In the genomic region with DNA sequence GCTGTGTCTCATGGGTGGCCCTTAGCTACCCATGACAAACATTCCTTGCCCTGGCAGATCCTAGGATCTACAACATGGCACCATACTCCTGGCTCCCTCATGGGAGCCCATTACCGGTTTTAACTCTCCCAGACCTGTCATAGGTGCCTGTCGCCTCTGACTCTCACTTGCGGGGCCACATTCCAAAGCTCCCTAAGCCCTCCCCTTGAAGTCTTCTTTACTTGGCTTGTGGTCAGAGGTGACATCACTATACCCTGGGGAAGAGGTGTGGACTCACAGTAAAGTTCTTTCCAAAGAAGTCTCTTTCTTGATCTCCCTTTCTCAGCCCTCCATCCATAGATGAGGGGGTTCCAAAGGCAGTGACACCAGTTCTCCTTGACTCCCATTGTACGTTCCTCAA, we compare ENCODE assay signal across 14 cellular contexts. TPM values are rescaled to one million over a fixed set of nuclear protein-coding genes. Genes with fewer than 3 reads are reported as not detected.
A peak's percentile ranks its signal among the peaks of the same experiment; 100 is the strongest.
DNase-seq lines count a peak whose midpoint lies in the region; ATAC-seq, FAIRE-seq and TF ChIP-seq lines count a peak whose summit lies in the region.
"Had no signal": no experiment of that assay in that cellular context is flagged by ENCODE, and none has a peak within 500 bp of the region (broad histone marks: within the 10 kb centered on the region; RNA-seq: fewer than 3 reads in every experiment).

No MANE protein-coding gene starts in this region.

- no peak overlapping the region; a peak in 1 of 4 replicates for H3K9ac ChIP-seq in K562 (ENCODE audit: insufficient read depth in 1 of 2, low read depth in 2 of 2, low read length in 2 of 2)
- peak overlapping the region; percentile 10 for H3K9ac ChIP-seq in keratinocyte (ENCODE audit: control insufficient read depth, extremely low read depth, insufficient read depth, low read length)

- no peak for TF ChIP-seq CTCF in Calu3 (IDR thresholded peaks at IDR 0.05; ENCODE audit: unreplicated experiment)
- TF ChIP-seq CTCF in K562 (IDR thresholded peaks at IDR 0.05 in 2 of 3, conservative IDR thresholded peaks at IDR 0.05 in 1 of 3; ENCODE audit: insufficient read depth in 2 of 3, low read depth in 1 of 3, low read length in 3 of 3), result no peak
- no peak for TF ChIP-seq CTCF in keratinocyte (optimal IDR thresholded peaks at IDR 0.05 in 1 of 3, IDR thresholded peaks at IDR 0.05 in 1 of 3, conservative IDR thresholded peaks at IDR 0.05 in 1 of 3; ENCODE audit: extremely low read depth in 1 of 3, insufficient read depth in 2 of 3, low read length in 3 of 3)

- H3K4me1 ChIP-seq in K562 (replicated peaks in 1 of 2; ENCODE audit: control insufficient read depth in 2 of 2, insufficient read depth in 2 of 2, low read length in 2 of 2), result peaks cover 27 to 30% of the 10 kb centered on the region in 2 experiments
- H3K4me1 ChIP-seq in keratinocyte (ENCODE audit: control insufficient read depth, extremely low read depth, insufficient read depth, low read length), result peaks cover 48% of the 10 kb centered on the region
- H3K4me1 ChIP-seq: colonic mucosa had no signal

- in situ Hi-C loops in K562 (cut with MboI), result no loop called here

- H3K4me3 Mint-ChIP-seq in Calu3 (ENCODE audit: low read depth, unreplicated experiment), result peak overlapping the region; percentile 2
- no peak overlapping the region for H3K4me3 Mint-ChIP-seq in activated CD4-positive, alpha-beta T cell treated with anti-CD3 and anti-CD28 coated beads, Interleukin-2, amount 10 ng/mL, durations not matched to agents 24 days and 14 days

- POLR2A ChIA-PET in K562 (lab: Yijun Ruan, JAX), result interaction anchor here (0.7 to 0.9 kb wide), 2 partner anchors 11 to 12 kb away, joined by 4 read pairs; no protein-coding TSS in a partner anchor

- no peak overlapping the region for H3K27ac ChIP-seq in K562 (ENCODE audit: extremely low read depth, low read depth, low read length)
- H3K27ac ChIP-seq in keratinocyte (ENCODE audit: control insufficient read depth, insufficient read depth, low read length), result peak overlapping the region; percentile 55
- H3K27ac ChIP-seq: colonic mucosa had no signal

- no peak for TF ChIP-seq POLR2A in K562 (conservative IDR thresholded peaks at IDR 0.05)

- no peaks in the 10 kb centered on the region for H3K79me2 ChIP-seq in K562 (ENCODE audit: control insufficient read depth, insufficient read depth, low read length)
- H3K79me2 ChIP-seq in keratinocyte (ENCODE audit: control insufficient read depth, insufficient read depth, low read length), result peaks cover 24% of the 10 kb centered on the region

- no peaks in the 10 kb centered on the region for H3K36me3 Mint-ChIP-seq in Calu3 (ENCODE audit: insufficient read depth, unreplicated experiment)
- H3K36me3 Mint-ChIP-seq in activated CD4-positive, alpha-beta T cell treated with anti-CD3 and anti-CD28 coated beads, Interleukin-2, amount 10 ng/mL, durations not matched to agents 24 days and 14 days (ENCODE audit: low read depth), result no peaks in the 10 kb centered on the region

- ATAC-seq in HG02798 (IDR thresholded peaks at IDR 0.05; ENCODE audit: poor library complexity, unreplicated experiment) (peak; percentile 21), K562 (peak; percentile 23; the same call in 2 of the 3 replicates), HG02588 (IDR thresholded peaks at IDR 0.05; ENCODE audit: unreplicated experiment) (no peak)

- no peaks in the 10 kb centered on the region for H3K9me1 ChIP-seq in K562 (ENCODE audit: control insufficient read depth, insufficient read depth, low read length)
- no peaks in the 10 kb centered on the region for H3K9me1 ChIP-seq in keratinocyte (ENCODE audit: control insufficient read depth, extremely low read depth, insufficient read depth, low read length)

- H4K20me1 ChIP-seq in K562 (replicated peaks; ENCODE audit: control insufficient read depth, insufficient read depth, low read length) (no peaks in the 10 kb centered on the region), keratinocyte (ENCODE audit: control insufficient read depth, extremely low read depth, insufficient read depth, low read length) (no peaks in the 10 kb centered on the region)

- H3K9me3 ChIP-seq in K562 (replicated peaks; ENCODE audit: control insufficient read depth, insufficient read depth, low read depth, low read length) (no peaks in the 10 kb centered on the region), keratinocyte (ENCODE audit: control insufficient read depth, low read depth, low read length) (no peaks in the 10 kb centered on the region)
- H3K9me3 ChIP-seq: colonic mucosa had no signal

- no peak for TF ChIP-seq EP300 in K562 (IDR thresholded peaks at IDR 0.05; ENCODE audit: low read length)

- peak overlapping the region; percentile 19 for H3K27ac Mint-ChIP-seq in Calu3 (ENCODE audit: unreplicated experiment)
- H3K27ac Mint-ChIP-seq in activated CD4-positive, alpha-beta T cell treated with anti-CD3 and anti-CD28 coated beads, Interleukin-2, amount 10 ng/mL, durations not matched to agents 24 days and 14 days, result no peak overlapping the region

- H3K4me2 ChIP-seq in K562 (ENCODE audit: insufficient read depth, low read length), result no peak overlapping the region
- H3K4me2 ChIP-seq in keratinocyte (ENCODE audit: control insufficient read depth, extremely low read depth, insufficient read depth, low read depth, low read length), result peak overlapping the region; percentile 62

- CTCF ChIA-PET in Calu3 (lab: Charles Lee), result interaction anchor here (0.9 to 1.9 kb wide), 2 partner anchors 26 to 48 kb away, joined by 3 to 6 read pairs; no protein-coding TSS in a partner anchor
- CTCF ChIA-PET in K562 (lab: Yijun Ruan, JAX; ENCODE audit: low intra/inter-chr PET ratio), result no interaction called here

- whole genome bisulfite sequencing in K562 (ENCODE audit: insufficient coverage, low coverage, missing lambda C conversion rate), result 37% methylated on average over 4 of the region's 4 CpGs

- no peak overlapping the region for H2AFZ ChIP-seq in K562 (ENCODE audit: low read depth, low read length)
- H2AFZ ChIP-seq in keratinocyte (ENCODE audit: control insufficient read depth, low read length), result peak overlapping the region; percentile 31

- H3K4me3 ChIP-seq in K562 (no peak overlapping the region), keratinocyte (ENCODE audit: control insufficient read depth in 2 of 3, extremely low read depth in 1 of 3, insufficient read depth in 2 of 3, low read depth in 1 of 3, low read length in 3 of 3) (peak overlapping the region in 1 of 3 experiments; percentile 15)
- H3K4me3 ChIP-seq: colonic mucosa had no signal

- DNase-seq in Calu3 (peak; percentile 30), K562 (ENCODE audit: extremely low read depth in 1 of 4, low spot score in 3 of 4) (no peak), keratinocyte (ENCODE audit: low read depth, low spot score) (peak; percentile 81), NCI-H1048 (lab: John Stamatoyannopoulos, UW) (no peak)
- no peak for DNase-seq in activated CD8-positive, alpha-beta memory T cell treated with anti-CD3 and anti-CD28 coated beads, Interleukin-2, amount 50 U/mL, for 4 hours
- DNase-seq in activated CD4-positive, alpha-beta T cell treated with anti-CD3 and anti-CD28 coated beads, Interleukin-2, amount 10 ng/mL, durations not matched to agents 24 days and 14 days, result no peak
- DNase-seq: activated CD4-positive, alpha-beta T cell treated with anti-CD3 and anti-CD28 coated beads for 1 hour; colonic mucosa; MM.1S; NCI-H2029 treated with DMSO at 0.1 percent for 48 hours had no signal

- BruUV-seq in Calu3 (replicated peaks; lab: Mats Ljungman, UMichigan) (no TSS peak), K562 (replicated peaks; lab: Mats Ljungman, UMichigan) (no TSS peak)

- H3K27me3 ChIP-seq in K562 (ENCODE audit: control insufficient read depth in 2 of 2, insufficient read depth in 2 of 2, low read length in 2 of 2), result no peaks in the 10 kb centered on the region
- H3K27me3 ChIP-seq in keratinocyte (ENCODE audit: control insufficient read depth, extremely low read depth, insufficient read depth, low read length), result no peaks in the 10 kb centered on the region
- H3K27me3 ChIP-seq: colonic mucosa had no signal

- no peak for TF ChIP-seq RAD21 in K562 (CRISPR knock-in tag; conservative IDR thresholded peaks at IDR 0.05 in 1 of 2, IDR thresholded peaks at IDR 0.05 in 1 of 2)

- intact Hi-C loops in Calu3 (cut with micrococcal nuclease; ENCODE audit: unreplicated experiment) (no loop called here), K562 (cut with micrococcal nuclease) (no loop called here)
- intact Hi-C loops in activated CD4-positive, alpha-beta T cell treated with anti-CD3 and anti-CD28 coated beads, Interleukin-2, amount 10 ng/mL, durations not matched to agents 24 days and 14 days (cut with micrococcal nuclease), result no loop called here

- H3K36me3 ChIP-seq in K562 (ENCODE audit: control insufficient read depth, insufficient read depth, low read length), result no peaks in the 10 kb centered on the region
- peaks cover 2 to 7% of the 10 kb centered on the region in 2 experiments for H3K36me3 ChIP-seq in keratinocyte (ENCODE audit: control insufficient read depth in 2 of 2, extremely low read depth in 1 of 2, insufficient read depth in 2 of 2, low read length in 2 of 2)
- H3K36me3 ChIP-seq: colonic mucosa had no signal

- peaks cover 28% of the 10 kb centered on the region for H3K4me1 Mint-ChIP-seq in Calu3 (ENCODE audit: low read depth, unreplicated experiment)
- H3K4me1 Mint-ChIP-seq in activated CD4-positive, alpha-beta T cell treated with anti-CD3 and anti-CD28 coated beads, Interleukin-2, amount 10 ng/mL, durations not matched to agents 24 days and 14 days, result no peaks in the 10 kb centered on the region

- H3K27me3 Mint-ChIP-seq in Calu3 (ENCODE audit: unreplicated experiment), result peaks cover 40% of the 10 kb centered on the region
- peaks cover 15% of the 10 kb centered on the region for H3K27me3 Mint-ChIP-seq in activated CD4-positive, alpha-beta T cell treated with anti-CD3 and anti-CD28 coated beads, Interleukin-2, amount 10 ng/mL, durations not matched to agents 24 days and 14 days

- FAIRE-seq in K562 (lab: Jason Lieb, UNC), result no peak
- FAIRE-seq in keratinocyte (lab: Jason Lieb, UNC), result peak; percentile 53

- dilution Hi-C loops in keratinocyte (cut with MboI; ENCODE audit: extremely low pct_ligation_motif_present, low sequenced_read_pairs), result no loop called here

- H3K9me3 Mint-ChIP-seq in Calu3 (ENCODE audit: low read depth, unreplicated experiment), result no peaks in the 10 kb centered on the region
- no peaks in the 10 kb centered on the region for H3K9me3 Mint-ChIP-seq in activated CD4-positive, alpha-beta T cell treated with anti-CD3 and anti-CD28 coated beads, Interleukin-2, amount 10 ng/mL, durations not matched to agents 24 days and 14 days

RNA-seq across cellular contexts. Expression of a gene that starts 5.4 kb away (rescaled TPM):
- not detected in 2 replicates for total RNA-seq in Calu3 (2022)
- total RNA-seq in K562 (2011; cell fraction: chromatin; rRNA removed; ENCODE audit: low replicate concordance), result not detected in 2 replicates
- not detected in 2 replicates for total RNA-seq in K562 (2011; cell fraction: nucleolus; rRNA removed)
- total RNA-seq in K562 (2011; cell fraction: nucleoplasm; rRNA removed), result not detected in 2 replicates
- total RNA-seq in K562 (2014; rRNA removed), result not detected in 2 replicates
- not detected in 2 replicates for total RNA-seq in K562 (2014; rRNA removed; fragmentation: Illumina TruSeq; extraction: Trizol)
- total RNA-seq in K562 (2015; rRNA removed; fragmentation: Illumina TruSeq; extraction: Trizol), result not detected in 2 replicates
- not detected in 2 replicates for total RNA-seq in K562 (2021)
- polyA plus RNA-seq in K562 (2011; rRNA removed), result 0.13 TPM in 1 of 2 replicates, not detected in the other
- not detected in 2 replicates for polyA plus RNA-seq in K562 (2011; cell fraction: cytosol; rRNA removed)
- not detected in 2 replicates for polyA plus RNA-seq in K562 (2011; cell fraction: nucleus; rRNA removed)
- 0.19 TPM in 1 of 2 replicates, not detected in the other for polyA plus RNA-seq in K562 (2012)
- 0.25 TPM in 1 of 2 replicates, not detected in the other for polyA plus RNA-seq in K562 (2014; fragmentation: Illumina TruSeq; extraction: Trizol)
- polyA plus RNA-seq in K562 (2014; fragmentation: Nextera tagmentation; extraction: Ambion mirVana), result under 1 TPM in 1 of 2 experiments, not detected in 1; 0.21 TPM
- not detected in 2 replicates for polyA plus RNA-seq in K562 (2014; rRNA removed)
- not detected in 2 replicates for polyA minus RNA-seq in K562 (2011; rRNA and poly(A)+ RNA removed)
- polyA minus RNA-seq in K562 (2011; cell fraction: cytosol; rRNA and poly(A)+ RNA removed), result not detected in 2 replicates
- not detected in 2 replicates for polyA minus RNA-seq in K562 (2011; cell fraction: nucleus; rRNA and poly(A)+ RNA removed)
- polyA plus RNA-seq in keratinocyte, result 0.31 to 0.57 TPM (median 0.41 TPM) in 3 replicates
- polyA plus RNA-seq in keratinocyte (2011; ENCODE audit: low read depth), result not detected
- polyA plus RNA-seq in keratinocyte (2011; cell fraction: cytosol; rRNA removed), result 0.30 and 0.38 TPM in 2 replicates
- not detected in 2 replicates for polyA plus RNA-seq in keratinocyte (2011; cell fraction: nucleus; rRNA removed)
- polyA plus RNA-seq in keratinocyte (2012; ENCODE audit: low replicate concordance), result 0.42 and 0.47 TPM in 2 replicates
- 0.30 TPM in 1 of 3 replicates, not detected in the others for polyA minus RNA-seq in keratinocyte
- not detected for polyA minus RNA-seq in keratinocyte (2011; cell fraction: cytosol; rRNA and poly(A)+ RNA removed)
- polyA minus RNA-seq in keratinocyte (2011; cell fraction: nucleus; rRNA and poly(A)+ RNA removed), result not detected in 2 replicates
- total RNA-seq in activated CD4-positive, alpha-beta T cell treated with anti-CD3 and anti-CD28 coated beads, Interleukin-2, amount 10 ng/mL, durations not matched to agents 24 days and 14 days, result not detected in 2 replicates
- total RNA-seq: colonic mucosa, pulmonary artery endothelial cell, urinary bladder had no signal
- polyA plus RNA-seq: urinary bladder had no signal

RNA-seq across cellular contexts. Expression of a gene that starts 14.0 kb away (rescaled TPM):
- total RNA-seq in Calu3 (2022) (7.5 and 7.6 TPM in 2 replicates), K562 (2014; rRNA removed) (0.09 and 0.24 TPM in 2 replicates), K562 (2014; rRNA removed; fragmentation: Illumina TruSeq; extraction: Trizol) (0.04 TPM in 1 of 2 replicates, not detected in the other), K562 (2015; rRNA removed; fragmentation: Illumina TruSeq; extraction: Trizol) (0.04 and 0.08 TPM in 2 replicates), K562 (2021) (0.29 and 0.34 TPM in 2 replicates)
- total RNA-seq in K562 (2011; cell fraction: chromatin; rRNA removed; ENCODE audit: low replicate concordance), result 0.28 TPM in 1 of 2 replicates, not detected in the other
- total RNA-seq in K562 (2011; cell fraction: nucleolus; rRNA removed), result 0.13 and 0.17 TPM in 2 replicates
- total RNA-seq in K562 (2011; cell fraction: nucleoplasm; rRNA removed), result 0.15 and 0.29 TPM in 2 replicates
- polyA plus RNA-seq in K562 (2011; rRNA removed) (0.03 and 0.09 TPM in 2 replicates), K562 (2014; fragmentation: Illumina TruSeq; extraction: Trizol) (0.19 and 0.22 TPM in 2 replicates), K562 (2014; fragmentation: Nextera tagmentation; extraction: Ambion mirVana) (under 1 TPM in 1 of 2 experiments, not detected in 1; 0.04 TPM), K562 (2014; rRNA removed) (0.25 and 0.31 TPM in 2 replicates), keratinocyte (4.2 to 6.0 TPM (median 5.8 TPM) in 3 replicates)
- 0.07 and 0.12 TPM in 2 replicates for polyA plus RNA-seq in K562 (2011; cell fraction: cytosol; rRNA removed)
- 0.38 TPM in 2 replicates for polyA plus RNA-seq in K562 (2011; cell fraction: nucleus; rRNA removed)
- 0.18 and 0.26 TPM in 2 replicates for polyA plus RNA-seq in K562 (2012)
- polyA minus RNA-seq in K562 (2011; rRNA and poly(A)+ RNA removed), result 0.07 TPM in 1 of 2 replicates, not detected in the other
- 0.19 TPM in 1 of 2 replicates, not detected in the other for polyA minus RNA-seq in K562 (2011; cell fraction: cytosol; rRNA and poly(A)+ RNA removed)
- polyA minus RNA-seq in K562 (2011; cell fraction: nucleus; rRNA and poly(A)+ RNA removed), result 0.11 and 0.13 TPM in 2 replicates
- polyA plus RNA-seq in keratinocyte (2011; ENCODE audit: low read depth), result 5.5 TPM
- polyA plus RNA-seq in keratinocyte (2011; cell fraction: cytosol; rRNA removed), result 1.5 and 2.8 TPM in 2 replicates
- polyA plus RNA-seq in keratinocyte (2011; cell fraction: nucleus; rRNA removed), result 16.7 and 20.7 TPM in 2 replicates
- polyA plus RNA-seq in keratinocyte (2012; ENCODE audit: low replicate concordance), result 6.9 and 11.6 TPM in 2 replicates
- 5.0 to 11.5 TPM (median 5.9 TPM) in 3 replicates for polyA minus RNA-seq in keratinocyte
- 5.8 TPM for polyA minus RNA-seq in keratinocyte (2011; cell fraction: cytosol; rRNA and poly(A)+ RNA removed)
- polyA minus RNA-seq in keratinocyte (2011; cell fraction: nucleus; rRNA and poly(A)+ RNA removed), result 13.3 and 13.9 TPM in 2 replicates
- total RNA-seq in activated CD4-positive, alpha-beta T cell treated with anti-CD3 and anti-CD28 coated beads, Interleukin-2, amount 10 ng/mL, durations not matched to agents 24 days and 14 days, result not detected in 2 replicates
- total RNA-seq: pulmonary artery endothelial cell had no signal

RNA-seq across cellular contexts. Expression of a gene that starts 34.1 kb away (rescaled TPM):
- total RNA-seq in Calu3 (2022), result 612 and 708 TPM in 2 replicates
- 38.5 and 101 TPM in 2 replicates for total RNA-seq in K562 (2011; cell fraction: chromatin; rRNA removed; ENCODE audit: low replicate concordance)
- 100 and 103 TPM in 2 replicates for total RNA-seq in K562 (2011; cell fraction: nucleolus; rRNA removed)
- total RNA-seq in K562 (2011; cell fraction: nucleoplasm; rRNA removed), result 95.8 and 128 TPM in 2 replicates
- total RNA-seq in K562 (2014; rRNA removed), result 456 and 502 TPM in 2 replicates
- total RNA-seq in K562 (2014; rRNA removed; fragmentation: Illumina TruSeq; extraction: Trizol), result 180 and 192 TPM in 2 replicates
- 247 and 249 TPM in 2 replicates for total RNA-seq in K562 (2015; rRNA removed; fragmentation: Illumina TruSeq; extraction: Trizol)
- total RNA-seq in K562 (2021), result 498 and 506 TPM in 2 replicates
- polyA plus RNA-seq in K562 (2011; rRNA removed), result 414 and 518 TPM in 2 replicates
- polyA plus RNA-seq in K562 (2011; cell fraction: cytosol; rRNA removed), result 883 and 1,031 TPM in 2 replicates
- polyA plus RNA-seq in K562 (2011; cell fraction: nucleus; rRNA removed), result 273 and 355 TPM in 2 replicates
- 571 and 615 TPM in 2 replicates for polyA plus RNA-seq in K562 (2012)
- polyA plus RNA-seq in K562 (2014; fragmentation: Illumina TruSeq; extraction: Trizol), result 565 and 573 TPM in 2 replicates
- 100 to 1,000 TPM; 334 to 683 TPM for polyA plus RNA-seq in K562 (2014; fragmentation: Nextera tagmentation; extraction: Ambion mirVana)
- polyA plus RNA-seq in K562 (2014; rRNA removed), result 455 and 456 TPM in 2 replicates
- 196 and 205 TPM in 2 replicates for polyA minus RNA-seq in K562 (2011; rRNA and poly(A)+ RNA removed)
- polyA minus RNA-seq in K562 (2011; cell fraction: cytosol; rRNA and poly(A)+ RNA removed), result 239 and 243 TPM in 2 replicates
- 47.4 and 74.8 TPM in 2 replicates for polyA minus RNA-seq in K562 (2011; cell fraction: nucleus; rRNA and poly(A)+ RNA removed)
- 678 to 787 TPM (median 709 TPM) in 3 replicates for polyA plus RNA-seq in keratinocyte
- polyA plus RNA-seq in keratinocyte (2011; ENCODE audit: low read depth), result 1,035 TPM
- polyA plus RNA-seq in keratinocyte (2011; cell fraction: cytosol; rRNA removed), result 759 and 902 TPM in 2 replicates
- 491 and 579 TPM in 2 replicates for polyA plus RNA-seq in keratinocyte (2011; cell fraction: nucleus; rRNA removed)
- polyA plus RNA-seq in keratinocyte (2012; ENCODE audit: low replicate concordance), result 585 and 747 TPM in 2 replicates
- 343 to 569 TPM (median 417 TPM) in 3 replicates for polyA minus RNA-seq in keratinocyte
- polyA minus RNA-seq in keratinocyte (2011; cell fraction: cytosol; rRNA and poly(A)+ RNA removed), result 337 TPM
- polyA minus RNA-seq in keratinocyte (2011; cell fraction: nucleus; rRNA and poly(A)+ RNA removed), result 126 and 127 TPM in 2 replicates
- total RNA-seq in activated CD4-positive, alpha-beta T cell treated with anti-CD3 and anti-CD28 coated beads, Interleukin-2, amount 10 ng/mL, durations not matched to agents 24 days and 14 days, result 488 and 517 TPM in 2 replicates

RNA-seq across cellular contexts. Expression of a gene that starts 59.5 kb away (rescaled TPM):
- total RNA-seq in Calu3 (2022) (1.6 and 1.8 TPM in 2 replicates), K562 (2014; rRNA removed) (1.2 and 1.5 TPM in 2 replicates), K562 (2014; rRNA removed; fragmentation: Illumina TruSeq; extraction: Trizol) (1.2 and 1.7 TPM in 2 replicates), K562 (2015; rRNA removed; fragmentation: Illumina TruSeq; extraction: Trizol) (0.94 and 1.4 TPM in 2 replicates), K562 (2021) (0.72 and 1.6 TPM in 2 replicates)
- total RNA-seq in K562 (2011; cell fraction: chromatin; rRNA removed; ENCODE audit: low replicate concordance), result 1.8 and 2.4 TPM in 2 replicates
- 0.33 and 1.1 TPM in 2 replicates for total RNA-seq in K562 (2011; cell fraction: nucleolus; rRNA removed)
- 1.2 and 2.4 TPM in 2 replicates for total RNA-seq in K562 (2011; cell fraction: nucleoplasm; rRNA removed)
- polyA plus RNA-seq in K562 (2011; rRNA removed) (0.85 and 1.5 TPM in 2 replicates), K562 (2014; fragmentation: Illumina TruSeq; extraction: Trizol) (1.6 and 2.0 TPM in 2 replicates), K562 (2014; fragmentation: Nextera tagmentation; extraction: Ambion mirVana) (1 to 10 TPM in 1 of 2 experiments, under 1 TPM in 1; 0.65 to 1.3 TPM), K562 (2014; rRNA removed) (1.0 and 2.4 TPM in 2 replicates), keratinocyte (0.82 to 3.0 TPM (median 2.3 TPM) in 3 replicates)
- polyA plus RNA-seq in K562 (2011; cell fraction: cytosol; rRNA removed), result 0.43 and 0.59 TPM in 2 replicates
- polyA plus RNA-seq in K562 (2011; cell fraction: nucleus; rRNA removed), result 0.97 and 1.1 TPM in 2 replicates
- polyA plus RNA-seq in K562 (2012), result 0.91 and 1.0 TPM in 2 replicates
- polyA minus RNA-seq in K562 (2011; rRNA and poly(A)+ RNA removed), result 1.6 and 1.8 TPM in 2 replicates
- 0.48 and 0.91 TPM in 2 replicates for polyA minus RNA-seq in K562 (2011; cell fraction: cytosol; rRNA and poly(A)+ RNA removed)
- 0.40 and 0.89 TPM in 2 replicates for polyA minus RNA-seq in K562 (2011; cell fraction: nucleus; rRNA and poly(A)+ RNA removed)
- 2.4 TPM for polyA plus RNA-seq in keratinocyte (2011; ENCODE audit: low read depth)
- 1.1 and 2.6 TPM in 2 replicates for polyA plus RNA-seq in keratinocyte (2011; cell fraction: cytosol; rRNA removed)
- 0.83 and 0.87 TPM in 2 replicates for polyA plus RNA-seq in keratinocyte (2011; cell fraction: nucleus; rRNA removed)
- 3.2 and 4.1 TPM in 2 replicates for polyA plus RNA-seq in keratinocyte (2012; ENCODE audit: low replicate concordance)
- 0.42 TPM in 1 of 3 replicates, not detected in the others for polyA minus RNA-seq in keratinocyte
- not detected for polyA minus RNA-seq in keratinocyte (2011; cell fraction: cytosol; rRNA and poly(A)+ RNA removed)
- 0.39 TPM in 1 of 2 replicates, not detected in the other for polyA minus RNA-seq in keratinocyte (2011; cell fraction: nucleus; rRNA and poly(A)+ RNA removed)
- total RNA-seq in activated CD4-positive, alpha-beta T cell treated with anti-CD3 and anti-CD28 coated beads, Interleukin-2, amount 10 ng/mL, durations not matched to agents 24 days and 14 days, result 1.5 TPM in 2 replicates

Comparison
In these comparisons a context has a peak if more than half of its experiments do, and no peak if none do; other contexts are left out.
1. DNase-seq: peak in Calu3 (single experiment) and keratinocyte (single experiment); none in K562 (0 of 4), NCI-H1048 (single experiment), activated CD8-positive, alpha-beta memory T cell treated with anti-CD3 and anti-CD28 coated beads, Interleukin-2, amount 50 U/mL, for 4 hours (single experiment) and activated CD4-positive, alpha-beta T cell treated with anti-CD3 and anti-CD28 coated beads, Interleukin-2, amount 10 ng/mL, durations not matched to agents 24 days and 14 days (single experiment).